In genomic region chr2:190635781-190636180, GRCh38 we compare ENCODE assay signal across 1 cellular context.
TF ChIP-seq lines count a peak whose summit lies in the region.

No MANE protein-coding gene starts in this region.

TF ChIP-seq in K562, 482 proteins besides CTCF, POLR2A, EP300 and RAD21:
- TF ChIP-seq ZNF384 (IDR thresholded peaks at IDR 0.05; ENCODE audit: low read depth, low read length) (peak; percentile 77), ZFP36 (IDR thresholded peaks at IDR 0.05; ENCODE audit: low read depth, low read length, partially characterized antibody) (no peak), SMAD4 (CRISPR knock-in tag; conservative IDR thresholded peaks at IDR 0.05) (no peak), ZNF436 (CRISPR knock-in tag; IDR thresholded peaks at IDR 0.05) (no peak), ATF2 (CRISPR knock-in tag; IDR thresholded peaks at IDR 0.05) (no peak), RBM25 (IDR thresholded peaks at IDR 0.05; ENCODE audit: low read depth, low read length, severe bottlenecking) (peak; percentile 18), FOXO4 (CRISPR knock-in tag; IDR thresholded peaks at IDR 0.05) (no peak), EP400 (IDR thresholded peaks at IDR 0.05) (no peak), ZNF134 (CRISPR knock-in tag; conservative IDR thresholded peaks at IDR 0.05) (no peak), NR2C1 (IDR thresholded peaks at IDR 0.05) (no peak), NR2C1 (tag; IDR thresholded peaks at IDR 0.05) (no peak)
